In the genomic region with DNA sequence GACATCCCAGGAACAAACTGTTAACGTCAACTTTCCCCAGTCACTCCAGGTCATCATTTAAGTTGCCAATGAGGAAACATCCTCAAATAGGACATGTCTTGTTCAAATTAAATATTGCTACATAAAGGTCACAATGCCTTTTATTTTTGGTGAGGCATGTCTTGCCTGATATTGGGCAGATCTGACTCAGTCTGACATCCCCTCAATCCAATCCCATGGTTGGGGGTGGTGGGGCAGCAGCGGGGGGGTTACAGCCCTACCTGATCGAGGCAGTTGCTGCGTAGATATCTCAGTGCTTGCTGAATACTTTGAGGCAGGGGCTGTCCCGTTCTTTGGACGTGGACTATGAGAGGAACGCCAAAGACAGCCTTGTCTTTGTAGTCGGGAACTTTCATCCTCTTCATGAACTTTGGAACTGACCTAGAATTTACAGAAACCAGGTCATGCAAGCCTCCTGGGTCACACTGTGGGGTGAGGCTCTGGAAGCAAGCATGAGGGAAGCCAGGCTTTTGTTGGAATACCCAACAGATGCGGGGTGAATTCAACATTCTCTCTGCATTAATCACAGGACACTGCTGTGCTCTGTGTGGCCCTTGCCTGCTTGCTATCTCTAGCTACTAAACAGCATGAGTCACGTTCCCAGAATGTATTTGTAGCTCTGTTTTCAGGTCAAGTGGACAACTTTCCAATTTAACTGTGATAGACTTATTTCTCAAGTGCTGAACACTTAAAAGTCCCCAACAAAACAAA, we compare ENCODE assay signal across 9 cellular contexts.
DNase-seq lines count a peak whose midpoint lies in the region; ATAC-seq and TF ChIP-seq lines count a peak whose summit lies in the region.
"Had no signal": no experiment of that assay in that cellular context is flagged by ENCODE, and none has a peak within 500 bp of the region (broad histone marks: within the 10 kb centered on the region; RNA-seq: fewer than 3 reads in every experiment).

No MANE protein-coding gene starts in this region.

- H3K36me3 ChIP-seq in HUES64 (ENCODE audit: insufficient read depth, low read length): no peaks in the 10 kb centered on the region
- no peaks in the 10 kb centered on the region for H3K36me3 ChIP-seq in mammary epithelial cell (ENCODE audit: insufficient read depth, low read length)
- H3K36me3 ChIP-seq in upper lobe of left lung: peaks cover 8 to 62% (median 19%) of the 10 kb centered on the region in 4 donors

- no peak for TF ChIP-seq EP300 in upper lobe of left lung (IDR thresholded peaks at IDR 0.05)

- peaks cover 15% of the 10 kb centered on the region for H3K4me1 Mint-ChIP-seq in endothelial cell (ENCODE audit: unreplicated experiment)
- no peaks in the 10 kb centered on the region for H3K4me1 Mint-ChIP-seq in stimulated activated memory B cell treated with anti-CD40 and anti-IgM and Interleukin-4, amounts not matched to agents 10 μg/mL and 1 μg/mL and 100 μg/mL, for 72 hours

- H3K4me1 ChIP-seq in HUES64 (ENCODE audit: insufficient read depth, low read length): peaks cover 36% of the 10 kb centered on the region
- H3K4me1 ChIP-seq in mammary epithelial cell (ENCODE audit: insufficient read depth, low read length): peaks cover 17% of the 10 kb centered on the region
- peaks cover 41 to 51% (median 49%) of the 10 kb centered on the region in 4 donors for H3K4me1 ChIP-seq in upper lobe of left lung

- dilution Hi-C loops in mammary epithelial cell (cut with HindIII; ENCODE audit: low sequenced_read_pairs): loop anchor here (5.0 kb wide), 1 partner anchor 64 kb away; no protein-coding TSS in a partner anchor

- peak overlapping the region; percentile 32; the same call in 1 of the 2 replicates for H3K9ac ChIP-seq in HUES64 (ENCODE audit: low read depth, low read length)
- H3K9ac ChIP-seq in mammary epithelial cell (ENCODE audit: insufficient read depth, low read length): no peak overlapping the region
- H3K9ac ChIP-seq: KMS-11 had no signal

- no peaks in the 10 kb centered on the region for H4K20me1 ChIP-seq in mammary epithelial cell (ENCODE audit: insufficient read depth, low read length)

- no peak for TF ChIP-seq CTCF in mammary epithelial cell (conservative IDR thresholded peaks at IDR 0.05 in 1 of 2, IDR thresholded peaks at IDR 0.05 in 1 of 2; ENCODE audit: extremely low read depth in 1 of 2, insufficient read depth in 1 of 2, low read depth in 1 of 2, low read length in 2 of 2)
- TF ChIP-seq CTCF in upper lobe of left lung (IDR thresholded peaks at IDR 0.05): no peak
- no peak for TF ChIP-seq CTCF in endothelial cell (IDR thresholded peaks at IDR 0.05; ENCODE audit: unreplicated experiment)

- no TSS peak for BruUV-seq in mammary epithelial cell (replicated peaks; lab: Mats Ljungman, UMichigan)

- H3K4me2 ChIP-seq in mammary epithelial cell (ENCODE audit: insufficient read depth, low read depth, low read length): peak overlapping the region; percentile 17
- H3K4me2 ChIP-seq: KMS-11 had no signal

- H3K9me3 Mint-ChIP-seq in endothelial cell (ENCODE audit: unreplicated experiment): no peaks in the 10 kb centered on the region
- peaks cover 4% of the 10 kb centered on the region for H3K9me3 Mint-ChIP-seq in stimulated activated memory B cell treated with anti-CD40 and anti-IgM and Interleukin-4, amounts not matched to agents 10 μg/mL and 1 μg/mL and 100 μg/mL, for 72 hours

- no peak for TF ChIP-seq POLR2A in upper lobe of left lung (IDR thresholded peaks at IDR 0.05)

- no peak overlapping the region for H3K4me3 ChIP-seq in HUES64 (ENCODE audit: low read length)
- no peak overlapping the region for H3K4me3 ChIP-seq in mammary epithelial cell (replicated peaks in 1 of 3; ENCODE audit: insufficient read depth in 1 of 3, low read depth in 2 of 3, low read length in 3 of 3)
- H3K4me3 ChIP-seq in upper lobe of left lung: no peak overlapping the region

- intact Hi-C loops in mammary epithelial cell (cut with micrococcal nuclease): loop anchor here (10.0 kb wide), 1 partner anchor 159 kb away; a partner anchor contains a TSS

- 55% methylated on average over 10 of the region's 10 CpGs for WGBS in HUES64
- 70% methylated on average over 10 of the region's 10 CpGs for WGBS in mammary epithelial cell (ENCODE audit: low coverage, missing lambda C conversion rate)
- WGBS in upper lobe of left lung, 2 donors: 54 to 65% methylated on average over 10 of the region's 10 CpGs

- H3K27ac Mint-ChIP-seq in endothelial cell (ENCODE audit: unreplicated experiment): no peak overlapping the region
- H3K27ac Mint-ChIP-seq in stimulated activated memory B cell treated with anti-CD40 and anti-IgM and Interleukin-4, amounts not matched to agents 10 μg/mL and 1 μg/mL and 100 μg/mL, for 72 hours: no peak overlapping the region

- H3K27ac ChIP-seq in HUES64 (ENCODE audit: low read depth, low read length) (peak overlapping the region; percentile 70), mammary epithelial cell (ENCODE audit: insufficient read depth, low read depth, low read length) (peak overlapping the region; percentile 33), upper lobe of left lung (peak overlapping the region; percentile 69 to 83 (median 74))
- H3K27ac ChIP-seq: KMS-11 had no signal

- peaks cover 21% of the 10 kb centered on the region for H3K27me3 Mint-ChIP-seq in endothelial cell (ENCODE audit: unreplicated experiment)
- H3K27me3 Mint-ChIP-seq in stimulated activated memory B cell treated with anti-CD40 and anti-IgM and Interleukin-4, amounts not matched to agents 10 μg/mL and 1 μg/mL and 100 μg/mL, for 72 hours: peaks cover 31% of the 10 kb centered on the region

- H3K27me3 ChIP-seq in HUES64 (ENCODE audit: insufficient read depth, low read length) (no peaks in the 10 kb centered on the region), mammary epithelial cell (ENCODE audit: insufficient read depth, low read length) (no peaks in the 10 kb centered on the region), upper lobe of left lung (no peaks in the 10 kb centered on the region)

- no peak overlapping the region for H3K4me3 Mint-ChIP-seq in endothelial cell (ENCODE audit: unreplicated experiment)
- H3K4me3 Mint-ChIP-seq in stimulated activated memory B cell treated with anti-CD40 and anti-IgM and Interleukin-4, amounts not matched to agents 10 μg/mL and 1 μg/mL and 100 μg/mL, for 72 hours: no peak overlapping the region

- H2AFZ ChIP-seq in mammary epithelial cell (ENCODE audit: low read depth, low read length): no peak overlapping the region

- peak; percentile 80 for ATAC-seq in left lobe of liver
- peak; percentile 87 to 92 for ATAC-seq in upper lobe of left lung (ENCODE audit: low FRiP score in 2 of 2)
- ATAC-seq in HG02588 (IDR thresholded peaks at IDR 0.05; ENCODE audit: unreplicated experiment): no peak
- ATAC-seq in stimulated activated memory B cell treated with anti-CD40 and anti-IgM and Interleukin-4, amounts not matched to agents 10 μg/mL and 1 μg/mL and 100 μg/mL, for 72 hours: no peak

- peak; percentile 80 for DNase-seq in mammary epithelial cell
- peak; percentile 79 for DNase-seq in left lobe of liver (ENCODE audit: low spot score)
- DNase-seq in upper lobe of left lung: peak in 1 of 2 donors; percentile 49
- no peak for DNase-seq in endothelial cell (ENCODE audit: low spot score)
- no peak for DNase-seq in NCI-H2227 treated with DMSO at 0.1 percent for 48 hours (lab: John Stamatoyannopoulos, UW)

- in situ Hi-C loops in mammary epithelial cell (cut with MboI; ENCODE audit: low sequenced_read_pairs in 2 of 2): no loop called here

- H3K9me3 ChIP-seq in HUES64 (ENCODE audit: insufficient read depth, low read depth, low read length): no peaks in the 10 kb centered on the region
- no peaks in the 10 kb centered on the region for H3K9me3 ChIP-seq in mammary epithelial cell (replicated peaks; ENCODE audit: insufficient read depth, low read length)
- no peaks in the 10 kb centered on the region for H3K9me3 ChIP-seq in upper lobe of left lung

- H3K36me3 Mint-ChIP-seq in endothelial cell (ENCODE audit: low read depth, unreplicated experiment): peaks cover 50% of the 10 kb centered on the region
- H3K36me3 Mint-ChIP-seq in stimulated activated memory B cell treated with anti-CD40 and anti-IgM and Interleukin-4, amounts not matched to agents 10 μg/mL and 1 μg/mL and 100 μg/mL, for 72 hours: no peaks in the 10 kb centered on the region

- CTCF ChIA-PET in mammary epithelial cell (lab: Charles Lee; ENCODE audit: low non-redundant PET): interaction anchor here (0.6 to 0.7 kb wide), 2 partner anchors 159 to 1075 kb away, joined by 3 to 5 read pairs; a partner anchor contains a TSS

- peaks cover 3% of the 10 kb centered on the region for H3K79me2 ChIP-seq in mammary epithelial cell (ENCODE audit: insufficient read depth, low read length)

Comparison
In these comparisons a context has a peak if more than half of its experiments do, and no peak if none do; other contexts are left out.
1. DNase-seq: peak in mammary epithelial cell (single experiment) and left lobe of liver (single experiment); none in endothelial cell (single experiment) and NCI-H2227 treated with DMSO at 0.1 percent for 48 hours (single experiment).
2. ATAC-seq: peak in left lobe of liver (single experiment) and upper lobe of left lung (2 of 2); none in HG02588 (single experiment) and stimulated activated memory B cell treated with anti-CD40 and anti-IgM and Interleukin-4, amounts not matched to agents 10 μg/mL and 1 μg/mL and 100 μg/mL, for 72 hours (single experiment).
3. Peak in every context shown above with its lines, with median percentiles within 50 percentile points of each other: H3K27ac ChIP-seq.